8 cellular contexts compared by ENCODE assay signal in the genomic region with DNA sequence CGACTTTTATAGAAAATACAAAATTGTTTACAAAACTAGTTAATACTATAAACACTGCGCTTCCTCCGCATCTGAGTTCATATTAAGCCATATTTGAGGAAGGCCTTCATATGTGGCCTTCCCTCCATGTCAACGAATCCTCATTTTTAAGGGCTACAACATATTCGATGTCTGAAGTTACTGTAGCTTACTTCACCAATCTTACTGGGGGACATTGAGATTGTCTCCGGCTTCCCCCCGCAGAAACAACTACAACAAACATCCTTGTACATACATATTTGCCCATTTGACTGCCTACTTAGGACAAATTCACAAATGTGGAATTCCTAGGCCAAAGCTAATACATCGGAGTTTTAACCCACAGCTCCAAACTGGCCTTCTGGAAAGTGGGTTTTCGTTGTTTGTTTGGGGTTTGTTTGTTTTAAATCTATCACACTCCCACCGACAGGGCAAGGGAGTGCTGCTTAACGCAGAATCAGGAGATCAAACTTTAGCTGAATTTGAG. TPM values are rescaled to one million over a fixed set of nuclear protein-coding genes. Genes with fewer than 3 reads are reported as not detected.
DNase-seq lines count a peak whose midpoint lies in the region; ATAC-seq and TF ChIP-seq lines count a peak whose summit lies in the region.

No MANE protein-coding gene starts in this region.

- TF ChIP-seq CTCF in epithelial cell of proximal tubule (conservative IDR thresholded peaks at IDR 0.05; ENCODE audit: low read depth, low read length): no peak
- no peak for TF ChIP-seq CTCF in retinal pigment epithelial cell (conservative IDR thresholded peaks at IDR 0.05; ENCODE audit: low read depth, low read length)

- H3K36me3 ChIP-seq in NT2/D1 (ENCODE audit: insufficient read depth, insufficient read length, low read length): peaks cover 23% of the 10 kb centered on the region

- ATAC-seq in GM19025 (IDR thresholded peaks at IDR 0.05; ENCODE audit: low read depth, unreplicated experiment) (peak; percentile 23), HG03378 (IDR thresholded peaks at IDR 0.05; ENCODE audit: unreplicated experiment) (no peak)

- H3K4me3 ChIP-seq in NT2/D1 (ENCODE audit: insufficient read length, low read depth) (peak overlapping the region; percentile 19), epithelial cell of proximal tubule (ENCODE audit: low read depth, low read length) (peak overlapping the region; percentile 80), retinal pigment epithelial cell (ENCODE audit: low read length) (peak overlapping the region; percentile 66)

- H3K9me3 ChIP-seq in NT2/D1 (ENCODE audit: insufficient read depth, low read length): no peaks in the 10 kb centered on the region

- peak overlapping the region; percentile 88 for H3K9ac ChIP-seq in NT2/D1 (ENCODE audit: insufficient read length, low read depth)

- DNase-seq in NT2/D1 (ENCODE audit: low read depth, low spot score): no peak
- no peak for DNase-seq in epithelial cell of proximal tubule (ENCODE audit: low read depth)
- DNase-seq in retinal pigment epithelial cell (ENCODE audit: low read depth): no peak
- DNase-seq in SKM-1 treated with dmso at 0.1 percent for 144 hours (lab: John Stamatoyannopoulos, UW; ENCODE audit: unreplicated experiment): no peak
- no peak for DNase-seq in SIG-M5 (lab: John Stamatoyannopoulos, UW)
- DNase-seq in LoVo (ENCODE audit: low spot score): no peak

- H3K4me1 ChIP-seq in NT2/D1 (ENCODE audit: insufficient read depth, insufficient read length): peaks cover 3% of the 10 kb centered on the region

- H3K27me3 ChIP-seq in NT2/D1 (ENCODE audit: insufficient read depth, insufficient read length): no peaks in the 10 kb centered on the region

RNA-seq across cellular contexts. Expression of a gene that starts 0.6 kb away (rescaled TPM):
- total RNA-seq in epithelial cell of proximal tubule: 60.6 and 61.5 TPM in 2 replicates

RNA-seq across cellular contexts. Expression of a gene that starts 10.4 kb away (rescaled TPM):
- 0.22 and 0.29 TPM in 2 replicates for total RNA-seq in epithelial cell of proximal tubule

Comparison
In these comparisons a context has a peak if more than half of its experiments do, and no peak if none do; other contexts are left out.
1. H3K4me3 ChIP-seq: peak in every context shown above with its lines; median percentile 80 in epithelial cell of proximal tubule; 66 in retinal pigment epithelial cell; 19 in NT2/D1.